9 cellular contexts compared by ENCODE assay signal in the genomic region with DNA sequence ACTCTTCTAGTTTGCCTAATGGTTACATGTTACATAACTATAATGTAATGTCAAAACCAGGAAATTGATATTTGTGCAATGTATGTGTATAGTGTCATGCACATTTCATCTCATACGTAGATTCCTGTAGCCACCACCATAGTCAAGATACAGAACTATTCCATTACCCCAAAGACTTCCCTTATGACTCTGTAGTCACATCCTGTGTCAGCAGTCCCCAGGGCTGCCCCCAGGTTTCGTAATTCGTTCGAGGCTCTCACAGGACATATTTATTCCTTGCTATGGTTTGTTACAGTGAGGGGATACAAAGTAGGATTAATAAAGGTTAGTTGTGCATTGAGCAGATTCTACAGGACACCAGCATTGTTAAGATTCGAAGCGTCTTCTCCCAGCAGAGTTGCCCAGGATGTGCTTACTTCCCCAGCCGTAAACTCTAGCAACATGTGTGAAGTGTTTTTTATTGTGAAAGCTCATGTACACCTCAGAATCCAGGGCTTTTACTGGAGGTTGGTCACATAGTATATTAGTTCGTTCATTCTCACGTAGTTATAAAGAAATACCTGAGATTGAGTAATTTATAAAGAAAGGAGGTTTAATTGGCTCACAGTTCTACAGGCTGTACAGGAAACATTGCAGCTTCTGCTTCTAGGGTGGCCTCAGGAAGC. TPM values are rescaled to one million over a fixed set of nuclear protein-coding genes. Genes with fewer than 3 reads are reported as not detected.
DNase-seq lines count a peak whose midpoint lies in the region; ATAC-seq, FAIRE-seq and TF ChIP-seq lines count a peak whose summit lies in the region.
"Had no signal": no experiment of that assay in that cellular context is flagged by ENCODE, and none has a peak within 500 bp of the region (broad histone marks: within the 10 kb centered on the region; RNA-seq: fewer than 3 reads in every experiment).

No MANE protein-coding gene starts in this region.

- H3K27ac Mint-ChIP-seq in T-helper 1 cell treated with Interleukin-12 subunit alpha and Interleukin-12 subunit beta and Interleukin-4 antibody, amounts not matched to agents 30 μg/mL and 1 μg/mL, for 36 hours: peak overlapping the region; percentile 21
- peak overlapping the region; percentile 86 for H3K27ac Mint-ChIP-seq in nephron progenitor cell

- no peak for DNase-seq in nephron progenitor cell
- no peak for DNase-seq in DMS 273 treated with DMSO at 0.1 percent for 48 hours (lab: John Stamatoyannopoulos, UW)
- DNase-seq in frontal cortex (ENCODE audit: low spot score in 2 of 2): no peak
- no peak for DNase-seq in dedifferentiated amniotic fluid mesenchymal stem cell (ENCODE audit: extremely low spot score)
- DNase-seq in NCI-H1105 treated with DMSO at 0.1 percent for 48 hours (lab: John Stamatoyannopoulos, UW): no peak

- no peak for TF ChIP-seq CTCF in nephron progenitor cell (IDR thresholded peaks at IDR 0.05)

- FAIRE-seq in frontal cortex (lab: Jason Lieb, UNC): no peak

- ATAC-seq in GM19023 (IDR thresholded peaks at IDR 0.05; ENCODE audit: unreplicated experiment) (peak; percentile 74), HG02840 (IDR thresholded peaks at IDR 0.05; ENCODE audit: low FRiP score, unreplicated experiment) (peak; percentile 87)
- ATAC-seq: HCT116 had no signal

- peaks cover 8% of the 10 kb centered on the region for H3K9me3 Mint-ChIP-seq in T-helper 1 cell treated with Interleukin-12 subunit alpha and Interleukin-12 subunit beta and Interleukin-4 antibody, amounts not matched to agents 30 μg/mL and 1 μg/mL, for 36 hours
- H3K9me3 Mint-ChIP-seq in nephron progenitor cell: peaks cover 16% of the 10 kb centered on the region

- H3K27me3 Mint-ChIP-seq in T-helper 1 cell treated with Interleukin-12 subunit alpha and Interleukin-12 subunit beta and Interleukin-4 antibody, amounts not matched to agents 30 μg/mL and 1 μg/mL, for 36 hours (ENCODE audit: low read depth): no peaks in the 10 kb centered on the region
- peaks cover 3% of the 10 kb centered on the region for H3K27me3 Mint-ChIP-seq in nephron progenitor cell (ENCODE audit: low read depth, poor library complexity)

- no peak overlapping the region for H3K4me3 Mint-ChIP-seq in T-helper 1 cell treated with Interleukin-12 subunit alpha and Interleukin-12 subunit beta and Interleukin-4 antibody, amounts not matched to agents 30 μg/mL and 1 μg/mL, for 36 hours
- no peak overlapping the region for H3K4me3 Mint-ChIP-seq in nephron progenitor cell

- peaks cover 6% of the 10 kb centered on the region for H3K36me3 Mint-ChIP-seq in T-helper 1 cell treated with Interleukin-12 subunit alpha and Interleukin-12 subunit beta and Interleukin-4 antibody, amounts not matched to agents 30 μg/mL and 1 μg/mL, for 36 hours (ENCODE audit: low read depth)
- peaks cover 23% of the 10 kb centered on the region for H3K36me3 Mint-ChIP-seq in nephron progenitor cell (ENCODE audit: low read depth)

- H3K4me1 Mint-ChIP-seq in T-helper 1 cell treated with Interleukin-12 subunit alpha and Interleukin-12 subunit beta and Interleukin-4 antibody, amounts not matched to agents 30 μg/mL and 1 μg/mL, for 36 hours (ENCODE audit: low read depth): peaks cover 17% of the 10 kb centered on the region
- peaks cover 16% of the 10 kb centered on the region for H3K4me1 Mint-ChIP-seq in nephron progenitor cell

RNA-seq across cellular contexts. Expression of a gene that starts 18.6 kb away (rescaled TPM):
- total RNA-seq in frontal cortex: 71.3 TPM
